Comparison of ENCODE assay signal across 13 cellular contexts in the genomic region with DNA sequence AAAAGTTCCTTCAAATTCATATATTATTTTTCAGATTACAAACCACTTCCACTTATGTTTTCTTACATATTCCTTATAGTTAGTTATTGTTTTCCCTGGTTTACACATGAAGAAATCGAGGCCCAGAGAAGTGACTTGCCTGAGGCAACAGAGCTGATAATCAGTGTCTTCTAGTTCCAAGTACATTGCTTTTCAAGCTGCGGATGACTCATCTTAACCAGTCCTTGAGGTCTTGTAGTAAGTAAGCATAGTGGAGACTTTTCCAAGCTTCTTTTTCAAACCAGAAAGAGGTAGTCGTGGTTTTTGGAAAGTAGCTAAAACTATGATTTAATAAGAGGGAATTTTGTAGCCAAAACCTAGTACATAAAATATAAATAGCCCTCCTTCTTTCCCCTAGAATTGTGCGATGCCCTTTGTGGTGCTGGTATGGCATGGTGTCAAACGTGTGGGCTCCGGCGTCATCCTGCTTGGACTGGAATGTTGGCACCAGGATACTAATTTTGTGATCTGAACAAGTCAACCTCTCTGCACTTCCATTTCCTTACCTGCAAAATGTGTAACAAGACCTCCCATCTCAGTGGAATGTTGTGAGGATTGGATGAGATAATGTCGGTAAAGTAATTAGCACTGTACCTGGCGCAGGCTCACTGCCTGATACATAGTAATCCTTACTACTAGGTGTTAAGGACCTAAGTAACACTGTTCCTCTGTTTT. TPM values are rescaled to one million over a fixed set of nuclear protein-coding genes. Genes with fewer than 3 reads are reported as not detected.
DNase-seq lines count a peak whose midpoint lies in the region; ATAC-seq, FAIRE-seq and TF ChIP-seq lines count a peak whose summit lies in the region.
"Had no signal": no experiment of that assay in that cellular context is flagged by ENCODE, and none has a peak within 500 bp of the region (broad histone marks: within the 10 kb centered on the region; RNA-seq: fewer than 3 reads in every experiment).

No MANE protein-coding gene starts in this region.

- no peak overlapping the region for H3K4me2 ChIP-seq in IMR-90 (ENCODE audit: low read depth, low read length)
- H3K4me2 ChIP-seq in K562 (ENCODE audit: insufficient read depth, low read length) = no peak overlapping the region
- H3K4me2 ChIP-seq in OCI-LY7 (ENCODE audit: low read length) = no peak overlapping the region

- TF ChIP-seq RAD21 in IMR-90 (IDR thresholded peaks at IDR 0.05; ENCODE audit: low read length) (peak; percentile 5; the same call in 1 of the 2 replicates), K562 (CRISPR knock-in tag; conservative IDR thresholded peaks at IDR 0.05 in 1 of 2, IDR thresholded peaks at IDR 0.05 in 1 of 2) (no peak)

- H3K23ac ChIP-seq in IMR-90 (ENCODE audit: low read depth, low read length) = no peak overlapping the region

- TF ChIP-seq CTCF in IMR-90 (conservative IDR thresholded peaks at IDR 0.05; ENCODE audit: low read depth, low read length) = no peak
- no peak for TF ChIP-seq CTCF in K562 (IDR thresholded peaks at IDR 0.05 in 2 of 3, conservative IDR thresholded peaks at IDR 0.05 in 1 of 3; ENCODE audit: insufficient read depth in 2 of 3, low read depth in 1 of 3, low read length in 3 of 3)
- no peak for TF ChIP-seq CTCF in OCI-LY7 (conservative IDR thresholded peaks at IDR 0.05; ENCODE audit: low read length)

- H3K4me1 ChIP-seq in ACC112 (ENCODE audit: control insufficient read depth, insufficient read depth, low read length, unreplicated experiment) = peaks cover 12% of the 10 kb centered on the region
- peaks cover 4% of the 10 kb centered on the region for H3K4me1 ChIP-seq in IMR-90 (ENCODE audit: control insufficient read depth, insufficient read depth, low read length)
- H3K4me1 ChIP-seq in K562 (replicated peaks in 1 of 2; ENCODE audit: control insufficient read depth in 2 of 2, insufficient read depth in 2 of 2, low read length in 2 of 2) = no peaks in the 10 kb centered on the region
- H3K4me1 ChIP-seq in OCI-LY7 (ENCODE audit: insufficient read depth, low read length, poor library complexity, severe bottlenecking) = no peaks in the 10 kb centered on the region
- H3K4me1 ChIP-seq: lower lobe of right lung had no signal

- no peak overlapping the region for H2AK5ac ChIP-seq in IMR-90 (ENCODE audit: low read depth, low read length)

- H2BK20ac ChIP-seq in IMR-90 (ENCODE audit: low read depth, low read length) = no peak overlapping the region

- H3K4me3 ChIP-seq in ACC112 (ENCODE audit: low read depth, low read length) (peak overlapping the region; percentile 52), IMR-90 (ENCODE audit: insufficient read depth, low read depth, low read length) (no peak overlapping the region), K562 (no peak overlapping the region), OCI-LY7 (ENCODE audit: low read depth, low read length, poor library complexity, severe bottlenecking) (no peak overlapping the region)
- H3K4me3 ChIP-seq: dorsolateral prefrontal cortex, lower lobe of right lung, skin epidermis had no signal

- no peaks in the 10 kb centered on the region; the same call in 1 of the 2 replicates for H3K9me3 ChIP-seq in IMR-90 (ENCODE audit: control insufficient read depth, insufficient read depth, low read length)
- H3K9me3 ChIP-seq in K562 (replicated peaks; ENCODE audit: control insufficient read depth, insufficient read depth, low read depth, low read length) = no peaks in the 10 kb centered on the region; the same call in 1 of the 2 replicates
- H3K9me3 ChIP-seq in OCI-LY7 (ENCODE audit: low read length) = no peaks in the 10 kb centered on the region
- H3K9me3 ChIP-seq: lower lobe of right lung had no signal

- H3K36me3 ChIP-seq in ACC112 (ENCODE audit: insufficient read depth, low read length) (no peaks in the 10 kb centered on the region), IMR-90 (ENCODE audit: control insufficient read depth, insufficient read depth, low read length) (no peaks in the 10 kb centered on the region), K562 (ENCODE audit: control insufficient read depth, insufficient read depth, low read length) (no peaks in the 10 kb centered on the region), OCI-LY7 (ENCODE audit: insufficient read depth, low read length) (no peaks in the 10 kb centered on the region)
- H3K36me3 ChIP-seq: lower lobe of right lung had no signal

- no CpG with 5 or more reads among the region's 9 CpGs for WGBS in IMR-90 (ENCODE audit: extremely low coverage in 2 of 2, insufficient read length in 1 of 2), 2 experiments
- 60% methylated on average over 9 of the region's 9 CpGs for WGBS in K562 (ENCODE audit: insufficient coverage, low coverage, missing lambda C conversion rate)

- H4K8ac ChIP-seq in IMR-90 (ENCODE audit: low read depth in 2 of 2, low read length in 2 of 2) = no peak overlapping the region

- H2BK5ac ChIP-seq in IMR-90 (ENCODE audit: low read depth, low read length, poor library complexity, severe bottlenecking) = no peak overlapping the region

- BruUV-seq in IMR-90 (replicated peaks; lab: Mats Ljungman, UMichigan) = no TSS peak
- BruUV-seq in K562 (replicated peaks; lab: Mats Ljungman, UMichigan) = no TSS peak
- no TSS peak for BruUV-seq in OCI-LY7 (replicated peaks; lab: Mats Ljungman, UMichigan)

- H3K27me3 ChIP-seq in ACC112 (ENCODE audit: insufficient read depth, low read length) = no peaks in the 10 kb centered on the region
- H3K27me3 ChIP-seq in IMR-90 (ENCODE audit: control insufficient read depth, insufficient read depth, low read length) = no peaks in the 10 kb centered on the region
- no peaks in the 10 kb centered on the region for H3K27me3 ChIP-seq in K562 (ENCODE audit: control insufficient read depth in 2 of 2, insufficient read depth in 2 of 2, low read length in 2 of 2)
- H3K27me3 ChIP-seq: dorsolateral prefrontal cortex had no signal

- ATAC-seq in IMR-90 (ENCODE audit: low read depth) = peak; percentile 94
- peak; percentile 73 for ATAC-seq in K562
- ATAC-seq in HG02588 (IDR thresholded peaks at IDR 0.05; ENCODE audit: unreplicated experiment) = no peak
- ATAC-seq: stimulated activated memory B cell treated with anti-CD40 and anti-IgM and Interleukin-4, amounts not matched to agents 10 μg/mL and 1 μg/mL and 100 μg/mL, for 72 hours had no signal

- no peak overlapping the region for H3K18ac ChIP-seq in IMR-90 (ENCODE audit: low read depth, low read length)

- no peak overlapping the region for H4K5ac ChIP-seq in IMR-90 (ENCODE audit: low read depth, low read length)

- CTCF ChIA-PET in IMR-90 (lab: Yijun Ruan, JAX) = interaction anchor here (0.5 to 0.9 kb wide), 3 partner anchors 12 to 137 kb away, joined by 3 to 4 read pairs (median 4); no protein-coding TSS in a partner anchor
- CTCF ChIA-PET in K562 (lab: Yijun Ruan, JAX; ENCODE audit: low intra/inter-chr PET ratio) = no interaction called here
- CTCF ChIA-PET in OCI-LY7 (lab: Charles Lee; ENCODE audit: unreplicated experiment) = no interaction called here

- in situ Hi-C loops in IMR-90 (cut with MboI; ENCODE audit: low sequenced_read_pairs) (no loop called here), K562 (cut with MboI) (no loop called here)

- peak; percentile 71 for FAIRE-seq in K562 (lab: Jason Lieb, UNC)

- H3K79me2 ChIP-seq in ACC112 (ENCODE audit: control insufficient read depth, insufficient read depth, low read length, unreplicated experiment) = no peaks in the 10 kb centered on the region
- H3K79me2 ChIP-seq in K562 (ENCODE audit: control insufficient read depth, insufficient read depth, low read length) = no peaks in the 10 kb centered on the region
- no peaks in the 10 kb centered on the region for H3K79me2 ChIP-seq in OCI-LY7 (ENCODE audit: insufficient read depth, low read depth, low read length)

- no peak overlapping the region for H4K91ac ChIP-seq in IMR-90 (ENCODE audit: insufficient read depth, low read depth, low read length)

- no peak overlapping the region for H2BK120ac ChIP-seq in IMR-90 (ENCODE audit: low read depth, low read length)

- POLR2A ChIA-PET in IMR-90 (lab: Charles Lee; ENCODE audit: unreplicated experiment) = interaction anchor here (0.6 kb wide), 1 partner anchor 19 kb away, joined by 4 read pairs; the partner anchor contains the start of gene DLG1
- POLR2A ChIA-PET in K562 (lab: Yijun Ruan, JAX) = interaction anchor here (0.7 to 1.3 kb wide), 2 partner anchors 14 to 16 kb away, joined by 3 read pairs; no protein-coding TSS in a partner anchor
- POLR2A ChIA-PET in OCI-LY7 (lab: Charles Lee) = no interaction called here

- H3K27ac ChIP-seq in ACC112 (ENCODE audit: low read depth, low read length) (peak overlapping the region; percentile 43), IMR-90 (ENCODE audit: insufficient read depth, low read length) (no peak overlapping the region), K562 (ENCODE audit: extremely low read depth, low read depth, low read length) (no peak overlapping the region), OCI-LY7 (ENCODE audit: low read depth, low read length, poor library complexity, severe bottlenecking) (no peak overlapping the region)
- H3K27ac ChIP-seq: dorsolateral prefrontal cortex, lower lobe of right lung had no signal

- no peak overlapping the region for H3K56ac ChIP-seq in IMR-90 (ENCODE audit: extremely low read depth, insufficient read depth, low read length)

- H3K9me2 ChIP-seq in OCI-LY7 (ENCODE audit: insufficient read depth, low read length) = no peaks in the 10 kb centered on the region

- peak overlapping the region; percentile 49 for H2AFZ ChIP-seq in ACC112 (ENCODE audit: low read length, unreplicated experiment)
- H2AFZ ChIP-seq in IMR-90 (replicated peaks; ENCODE audit: low read length, poor library complexity) = no peak overlapping the region
- no peak overlapping the region for H2AFZ ChIP-seq in K562 (ENCODE audit: low read depth, low read length)
- H2AFZ ChIP-seq in OCI-LY7 (ENCODE audit: low read length) = no peak overlapping the region

- peak overlapping the region; percentile 3; the same call in 1 of the 3 replicates for H2BK15ac ChIP-seq in IMR-90 (ENCODE audit: low read depth, low read length)

- H4K20me1 ChIP-seq in IMR-90 (ENCODE audit: insufficient read depth, low read length) = no peaks in the 10 kb centered on the region
- no peaks in the 10 kb centered on the region for H4K20me1 ChIP-seq in K562 (replicated peaks; ENCODE audit: control insufficient read depth, insufficient read depth, low read length)
- H4K20me1 ChIP-seq in OCI-LY7 (ENCODE audit: insufficient read depth, low read length) = no peaks in the 10 kb centered on the region

- dilution Hi-C loops in IMR-90 (cut with HindIII; ENCODE audit: low sequenced_read_pairs, unreplicated experiment) = no loop called here

- no peaks in the 10 kb centered on the region for H3K9me1 ChIP-seq in IMR-90 (ENCODE audit: insufficient read depth, low read length)
- no peaks in the 10 kb centered on the region for H3K9me1 ChIP-seq in K562 (ENCODE audit: control insufficient read depth, insufficient read depth, low read length)

- no peak overlapping the region for H3K14ac ChIP-seq in IMR-90 (replicated peaks; ENCODE audit: low read depth, low read length)

- DNase-seq in IMR-90 (peak; percentile 95), K562 (ENCODE audit: extremely low read depth in 1 of 4, low spot score in 3 of 4) (peak in 1 of 4 experiments; percentile 51), iris pigment epithelial cell (ENCODE audit: low read depth) (peak; percentile 99), OCI-LY7 (ENCODE audit: low spot score) (no peak), cerebellum (ENCODE audit: low spot score) (no peak), D341Med (ENCODE audit: low spot score) (no peak)
- DNase-seq: dorsolateral prefrontal cortex, lower lobe of right lung, T-helper 1 cell had no signal

- H3K4ac ChIP-seq in IMR-90 (ENCODE audit: low read depth, low read length) = no peak overlapping the region

- intact Hi-C loops in IMR-90 (cut with micrococcal nuclease) (no loop called here), K562 (cut with micrococcal nuclease) (no loop called here), OCI-LY7 (cut with micrococcal nuclease; ENCODE audit: unreplicated experiment) (no loop called here)

- H2AK9ac ChIP-seq in IMR-90 (replicated peaks; ENCODE audit: low read depth, low read length, poor library complexity) = no peak overlapping the region

- H3K9ac ChIP-seq in IMR-90 (ENCODE audit: low read depth, low read length) (no peak overlapping the region), K562 (ENCODE audit: insufficient read depth in 1 of 2, low read depth in 2 of 2, low read length in 2 of 2) (no peak overlapping the region)

- no peaks in the 10 kb centered on the region for H3K79me1 ChIP-seq in IMR-90 (ENCODE audit: low read depth in 1 of 2, low read length in 2 of 2)

- TF ChIP-seq EP300 in K562 (IDR thresholded peaks at IDR 0.05; ENCODE audit: low read length) = no peak

- TF ChIP-seq POLR2A in IMR-90 (IDR thresholded peaks at IDR 0.05; ENCODE audit: low read depth, low read length) (no peak), K562 (conservative IDR thresholded peaks at IDR 0.05) (no peak)

RNA-seq across cellular contexts. Expression of gene DLG1, which starts 19.0 kb away (rescaled TPM):
- 57.7 and 58.6 TPM in 2 replicates for total RNA-seq in IMR-90 (2012; rRNA removed)
- 18.7 and 21.2 TPM in 2 replicates for polyA plus RNA-seq in IMR-90 (2012; rRNA removed)
- 3.7 and 4.9 TPM in 2 replicates for polyA plus RNA-seq in IMR-90 (2012; cell fraction: cytosol; rRNA removed)
- polyA plus RNA-seq in IMR-90 (2012; cell fraction: nucleus; rRNA removed; ENCODE audit: low replicate concordance) = 5.5 and 51.9 TPM in 2 replicates
- total RNA-seq in K562 (2011; cell fraction: chromatin; rRNA removed; ENCODE audit: low replicate concordance) = 141 and 293 TPM in 2 replicates
- total RNA-seq in K562 (2011; cell fraction: nucleolus; rRNA removed) = 38.2 and 46.8 TPM in 2 replicates
- 84.2 and 109 TPM in 2 replicates for total RNA-seq in K562 (2011; cell fraction: nucleoplasm; rRNA removed)
- total RNA-seq in K562 (2014; rRNA removed) = 36.3 and 39.4 TPM in 2 replicates
- total RNA-seq in K562 (2014; rRNA removed; fragmentation: Illumina TruSeq; extraction: Trizol) = 49.1 and 55.6 TPM in 2 replicates
- 43.5 and 48.4 TPM in 2 replicates for total RNA-seq in K562 (2015; rRNA removed; fragmentation: Illumina TruSeq; extraction: Trizol)
- total RNA-seq in K562 (2021) = 55.7 and 57.5 TPM in 2 replicates
- polyA plus RNA-seq in K562 (2011; rRNA removed) = 38.9 and 43.6 TPM in 2 replicates
- 8.7 and 13.6 TPM in 2 replicates for polyA plus RNA-seq in K562 (2011; cell fraction: cytosol; rRNA removed)
- polyA plus RNA-seq in K562 (2011; cell fraction: nucleus; rRNA removed) = 49.2 and 58.1 TPM in 2 replicates
- polyA plus RNA-seq in K562 (2012) = 35.9 and 42.5 TPM in 2 replicates
- polyA plus RNA-seq in K562 (2014; fragmentation: Illumina TruSeq; extraction: Trizol) = 51.4 and 63.5 TPM in 2 replicates
- polyA plus RNA-seq in K562 (2014; fragmentation: Nextera tagmentation; extraction: Ambion mirVana) = 10 to 100 TPM in 1 of 2 experiments, 1 to 10 TPM in 1; 9.4 to 13.4 TPM
- 30.8 and 31.0 TPM in 2 replicates for polyA plus RNA-seq in K562 (2014; rRNA removed)
- polyA minus RNA-seq in K562 (2011; rRNA and poly(A)+ RNA removed) = 66.5 and 99.3 TPM in 2 replicates
- 19.7 and 21.1 TPM in 2 replicates for polyA minus RNA-seq in K562 (2011; cell fraction: cytosol; rRNA and poly(A)+ RNA removed)
- polyA minus RNA-seq in K562 (2011; cell fraction: nucleus; rRNA and poly(A)+ RNA removed) = 61.9 and 105 TPM in 2 replicates
- total RNA-seq in OCI-LY7 (2014; rRNA removed; shearing (Covaris generic)) = 48.9 and 78.7 TPM in 2 replicates
- 95.1 and 95.6 TPM in 2 replicates for total RNA-seq in OCI-LY7 (2022)
- 69.2 TPM for total RNA-seq in cerebellum

Comparison
In these comparisons a context has a peak if more than half of its experiments do, and no peak if none do; other contexts are left out.
1. DNase-seq: peak in IMR-90 (single experiment) and iris pigment epithelial cell (single experiment); none in OCI-LY7 (single experiment), cerebellum (single experiment) and D341Med (single experiment).